In genomic region chr2:34815052-34815741, GRCh38 we compare ENCODE assay signal across 21 cellular contexts.
"Had no signal": no experiment of that assay in that cellular context is flagged by ENCODE, and none has a peak within 500 bp of the region (broad histone marks: within the 10 kb centered on the region; RNA-seq: fewer than 3 reads in every experiment).

No MANE protein-coding gene starts in this region.

- ATAC-seq: effector memory CD8-positive, alpha-beta T cell; foreskin keratinocyte; left cardiac atrium; left ventricle myocardium superior had no signal

- H3K27ac ChIP-seq: foreskin keratinocyte, neutrophil, right atrium auricular region, suprapubic skin, thyroid gland had no signal

- H3K4me3 Mint-ChIP-seq: dendritic cell treated with granulocyte-macrophage colony-stimulating factor and Interleukin-4, amounts not matched to agents 40 ng/mL and 50 ng/mL, for 4 days; effector memory CD8-positive, alpha-beta T cell; naive B cell; nephron; type B pancreatic cell had no signal

- H3K4me1 ChIP-seq: foreskin keratinocyte, right atrium auricular region, suprapubic skin, thyroid gland had no signal

- H3K4me1 Mint-ChIP-seq: naive B cell, nephron had no signal

- DNase-seq: effector memory CD8-positive, alpha-beta T cell; erythroblast; foreskin keratinocyte; kidney; left cardiac atrium; left ventricle myocardium superior; mesenchymal stem cell; midbrain; naive B cell; posterior cingulate gyrus; small intestine; stimulated activated CD4-positive, alpha-beta T cell treated with anti-CD3 and anti-CD28 coated beads, Interleukin-2, amount 100 ng/mL, for 48 hours; stimulated activated naive CD4-positive, alpha-beta T cell treated with Interleukin-2 at 50 U/mL for 16 hours; thyroid gland had no signal

- H3K9me3 Mint-ChIP-seq: nephron, type B pancreatic cell had no signal

- H3K4me3 ChIP-seq: lung, right atrium auricular region, suprapubic skin, thyroid gland had no signal

- H3K27me3 ChIP-seq: foreskin keratinocyte, neutrophil, right atrium auricular region, suprapubic skin, thyroid gland had no signal

- H3K36me3 ChIP-seq: neutrophil, right atrium auricular region, suprapubic skin, thyroid gland had no signal

- H3K27me3 Mint-ChIP-seq: dendritic cell treated with granulocyte-macrophage colony-stimulating factor and Interleukin-4, amounts not matched to agents 40 ng/mL and 50 ng/mL, for 4 days; effector memory CD8-positive, alpha-beta T cell; naive B cell; type B pancreatic cell had no signal

- H3K9me3 ChIP-seq: neutrophil, right atrium auricular region, suprapubic skin, thyroid gland had no signal

- H3K36me3 Mint-ChIP-seq: type B pancreatic cell had no signal

- H3K27ac Mint-ChIP-seq: dendritic cell treated with granulocyte-macrophage colony-stimulating factor and Interleukin-4, amounts not matched to agents 40 ng/mL and 50 ng/mL, for 4 days; effector memory CD8-positive, alpha-beta T cell; naive B cell; nephron; type B pancreatic cell had no signal
